In genomic region chr7:24728503-24729364, GRCh38 we compare ENCODE assay signal across 11 cellular contexts. TPM values are rescaled to one million over a fixed set of nuclear protein-coding genes. Genes with fewer than 3 reads are reported as not detected.
DNase-seq lines count a peak whose midpoint lies in the region; ATAC-seq, FAIRE-seq and TF ChIP-seq lines count a peak whose summit lies in the region.
"Had no signal": no experiment of that assay in that cellular context is flagged by ENCODE, and none has a peak within 500 bp of the region (broad histone marks: within the 10 kb centered on the region; RNA-seq: fewer than 3 reads in every experiment).

No MANE protein-coding gene starts in this region.

- H3K79me2 ChIP-seq in K562 (ENCODE audit: control insufficient read depth, insufficient read depth, low read length) (no peaks in the 10 kb centered on the region), parathyroid adenoma (no peaks in the 10 kb centered on the region)

- no peak for DNase-seq in K562 (ENCODE audit: extremely low read depth in 1 of 4, low spot score in 3 of 4)
- DNase-seq in NCI-H1105 (lab: John Stamatoyannopoulos, UW), result no peak
- no peak for DNase-seq in NCI-H2227 treated with DMSO at 0.1 percent for 48 hours (lab: John Stamatoyannopoulos, UW)
- no peak for DNase-seq in NCI-H446 treated with DMSO at 0.1 percent for 48 hours (lab: John Stamatoyannopoulos, UW)
- DNase-seq: NCI-H2081 treated with DMSO at 0.1 percent for 48 hours, SW 1271 had no signal

- TF ChIP-seq CTCF in K562 (IDR thresholded peaks at IDR 0.05 in 2 of 3, conservative IDR thresholded peaks at IDR 0.05 in 1 of 3; ENCODE audit: insufficient read depth in 2 of 3, low read depth in 1 of 3, low read length in 3 of 3), result no peak
- no peak for TF ChIP-seq CTCF in parathyroid adenoma (IDR thresholded peaks at IDR 0.05)

- H3K4me3 ChIP-seq in K562 (no peak overlapping the region), parathyroid adenoma (ENCODE audit: low read depth, low read length) (no peak overlapping the region)
- H3K4me3 ChIP-seq: ascending aorta had no signal

- TF ChIP-seq POLR2A in K562 (conservative IDR thresholded peaks at IDR 0.05), result no peak

- POLR2A ChIA-PET in K562 (lab: Yijun Ruan, JAX), result no interaction called here

- WGBS in K562 (ENCODE audit: insufficient coverage, low coverage, missing lambda C conversion rate), result 12% methylated on average over 16 of the region's 16 CpGs

- H3K27me3 ChIP-seq in K562 (ENCODE audit: control insufficient read depth in 2 of 2, insufficient read depth in 2 of 2, low read length in 2 of 2) (peaks cover 5 to 34% of the 10 kb centered on the region in 2 experiments; a peak in 4 of 5 replicates), parathyroid adenoma (ENCODE audit: control insufficient read depth, insufficient read depth, low read length) (no peaks in the 10 kb centered on the region)
- H3K27me3 ChIP-seq: ascending aorta had no signal

- H3K27ac ChIP-seq in K562 (ENCODE audit: extremely low read depth, low read depth, low read length), result no peak overlapping the region
- peak overlapping the region; percentile 0 for H3K27ac ChIP-seq in parathyroid adenoma
- H3K27ac ChIP-seq: ascending aorta had no signal

- no peak overlapping the region for H3K4me2 ChIP-seq in K562 (ENCODE audit: insufficient read depth, low read length)
- no peak overlapping the region for H3K4me2 ChIP-seq in parathyroid adenoma (ENCODE audit: low read length)

- no peaks in the 10 kb centered on the region for H3K9me1 ChIP-seq in K562 (ENCODE audit: control insufficient read depth, insufficient read depth, low read length)

- ATAC-seq in GM18511 (IDR thresholded peaks at IDR 0.05; ENCODE audit: unreplicated experiment) (peak; percentile 35), HG03432 (IDR thresholded peaks at IDR 0.05; ENCODE audit: unreplicated experiment) (peak; percentile 38), K562 (no peak), GM18867 (IDR thresholded peaks at IDR 0.05; ENCODE audit: unreplicated experiment) (no peak)

- H2AFZ ChIP-seq in K562 (ENCODE audit: low read depth, low read length) (no peak overlapping the region), parathyroid adenoma (no peak overlapping the region)

- H3K9me3 ChIP-seq in K562 (replicated peaks; ENCODE audit: control insufficient read depth, insufficient read depth, low read depth, low read length), result no peaks in the 10 kb centered on the region; the same call in 1 of the 2 replicates
- no peaks in the 10 kb centered on the region for H3K9me3 ChIP-seq in parathyroid adenoma (ENCODE audit: control insufficient read depth, low read length)
- H3K9me3 ChIP-seq: ascending aorta had no signal

- no peak for FAIRE-seq in K562 (lab: Jason Lieb, UNC)

- 0 out of 2 replicates have a peak, but pooled peaks cover 3% of the 10 kb centered on the region for H4K20me1 ChIP-seq in K562 (replicated peaks; ENCODE audit: control insufficient read depth, insufficient read depth, low read length)

- no peak for TF ChIP-seq RAD21 in K562 (CRISPR knock-in tag; conservative IDR thresholded peaks at IDR 0.05 in 1 of 2, IDR thresholded peaks at IDR 0.05 in 1 of 2)

- in situ Hi-C loops in K562 (cut with MboI), result loop anchor here (10.0 kb wide), 1 partner anchor 366 kb away; no protein-coding TSS in a partner anchor

- H3K4me1 ChIP-seq in K562 (replicated peaks in 1 of 2; ENCODE audit: control insufficient read depth in 2 of 2, insufficient read depth in 2 of 2, low read length in 2 of 2) (peaks cover 5 to 13% of the 10 kb centered on the region in 2 experiments; a peak in 4 of 5 replicates), parathyroid adenoma (no peaks in the 10 kb centered on the region)

- H3K36me3 ChIP-seq in K562 (ENCODE audit: control insufficient read depth, insufficient read depth, low read length) (no peaks in the 10 kb centered on the region), parathyroid adenoma (ENCODE audit: control insufficient read depth, insufficient read depth, low read length) (no peaks in the 10 kb centered on the region)
- H3K36me3 ChIP-seq: ascending aorta had no signal

- H3K9ac ChIP-seq in K562 (ENCODE audit: insufficient read depth in 1 of 2, low read depth in 2 of 2, low read length in 2 of 2) (no peak overlapping the region), parathyroid adenoma (no peak overlapping the region)

- CTCF ChIA-PET in K562 (lab: Yijun Ruan, JAX; ENCODE audit: low intra/inter-chr PET ratio), result no interaction called here

- no peak for TF ChIP-seq EP300 in K562 (IDR thresholded peaks at IDR 0.05; ENCODE audit: low read length)

- no TSS peak for BruUV-seq in K562 (replicated peaks; lab: Mats Ljungman, UMichigan)

- intact Hi-C loops in K562 (cut with micrococcal nuclease), result loop anchor here (10.0 kb wide), 2 partner anchors 66 to 366 kb away; no protein-coding TSS in a partner anchor

TF ChIP-seq in K562, 482 proteins besides CTCF, POLR2A, EP300 and RAD21:
- TF ChIP-seq, protein P1, sequence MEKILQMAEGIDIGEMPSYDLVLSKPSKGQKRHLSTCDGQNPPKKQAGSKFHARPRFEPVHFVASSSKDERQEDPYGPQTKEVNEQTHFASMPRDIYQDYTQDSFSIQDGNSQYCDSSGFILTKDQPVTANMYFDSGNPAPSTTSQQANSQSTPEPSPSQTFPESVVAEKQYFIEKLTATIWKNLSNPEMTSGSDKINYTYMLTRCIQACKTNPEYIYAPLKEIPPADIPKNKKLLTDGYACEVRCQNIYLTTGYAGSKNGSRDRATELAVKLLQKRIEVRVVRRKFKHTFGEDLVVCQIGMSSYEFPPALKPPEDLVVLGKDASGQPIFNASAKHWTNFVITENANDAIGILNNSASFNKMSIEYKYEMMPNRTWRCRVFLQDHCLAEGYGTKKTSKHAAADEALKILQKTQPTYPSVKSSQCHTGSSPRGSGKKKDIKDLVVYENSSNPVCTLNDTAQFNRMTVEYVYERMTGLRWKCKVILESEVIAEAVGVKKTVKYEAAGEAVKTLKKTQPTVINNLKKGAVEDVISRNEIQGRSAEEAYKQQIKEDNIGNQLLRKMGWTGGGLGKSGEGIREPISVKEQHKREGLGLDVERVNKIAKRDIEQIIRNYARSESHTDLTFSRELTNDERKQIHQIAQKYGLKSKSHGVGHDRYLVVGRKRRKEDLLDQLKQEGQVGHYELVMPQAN (IDR thresholded peaks at IDR 0.05; ENCODE audit: borderline replicate concordance), result no peak
- TF ChIP-seq GTF2E2 (tag; IDR thresholded peaks at IDR 0.05), result no peak
- 0 out of 2 replicates have a peak, but pooled peaks have one; percentile 26 for TF ChIP-seq EGR1 (conservative IDR thresholded peaks at IDR 0.05)
- no peak for TF ChIP-seq ZNF77 (CRISPR knock-in tag; IDR thresholded peaks at IDR 0.05)
- TF ChIP-seq ZKSCAN8 (CRISPR knock-in tag; IDR thresholded peaks at IDR 0.05), result peak; percentile 97
- no peak for TF ChIP-seq NBN (IDR thresholded peaks at IDR 0.05; ENCODE audit: low read depth)
- peak; percentile 58; the same call in 1 of the 2 replicates for TF ChIP-seq ZNF766 (CRISPR knock-in tag; conservative IDR thresholded peaks at IDR 0.05)

RNA-seq across cellular contexts. Expression of gene GSDME, which starts 28.5 kb away (rescaled TPM):
- total RNA-seq in K562 (2011; cell fraction: chromatin; rRNA removed; ENCODE audit: low replicate concordance), result 5.0 and 5.6 TPM in 2 replicates
- 2.1 and 2.7 TPM in 2 replicates for total RNA-seq in K562 (2011; cell fraction: nucleolus; rRNA removed)
- 3.8 and 4.4 TPM in 2 replicates for total RNA-seq in K562 (2011; cell fraction: nucleoplasm; rRNA removed)
- total RNA-seq in K562 (2014; rRNA removed) (1.2 and 1.3 TPM in 2 replicates), K562 (2014; rRNA removed; fragmentation: Illumina TruSeq; extraction: Trizol) (0.55 and 0.61 TPM in 2 replicates), K562 (2015; rRNA removed; fragmentation: Illumina TruSeq; extraction: Trizol) (0.45 and 0.62 TPM in 2 replicates), K562 (2021) (0.67 and 1.1 TPM in 2 replicates)
- polyA plus RNA-seq in K562 (2011; rRNA removed) (1.9 and 16.7 TPM in 2 replicates), K562 (2014; fragmentation: Illumina TruSeq; extraction: Trizol) (0.42 and 0.84 TPM in 2 replicates), K562 (2014; fragmentation: Nextera tagmentation; extraction: Ambion mirVana) (under 1 TPM; 0.37 to 0.43 TPM), K562 (2014; rRNA removed) (1.3 and 2.1 TPM in 2 replicates)
- polyA plus RNA-seq in K562 (2011; cell fraction: cytosol; rRNA removed), result 0.70 and 11.1 TPM in 2 replicates
- polyA plus RNA-seq in K562 (2011; cell fraction: nucleus; rRNA removed), result 3.9 and 38.2 TPM in 2 replicates
- 3.9 and 12.2 TPM in 2 replicates for polyA plus RNA-seq in K562 (2012)
- polyA minus RNA-seq in K562 (2011; rRNA and poly(A)+ RNA removed), result 2.2 and 24.2 TPM in 2 replicates
- polyA minus RNA-seq in K562 (2011; cell fraction: cytosol; rRNA and poly(A)+ RNA removed), result 0.95 and 7.7 TPM in 2 replicates
- 1.3 and 25.1 TPM in 2 replicates for polyA minus RNA-seq in K562 (2011; cell fraction: nucleus; rRNA and poly(A)+ RNA removed)

Comparison
In these comparisons a context has a peak if more than half of its experiments do, and no peak if none do; other contexts are left out.
1. ATAC-seq: peak in GM18511 (single experiment) and HG03432 (single experiment); none in K562 (single experiment) and GM18867 (single experiment).